ENCODE assay signal across 8 cellular contexts in genomic region chr12:67355428-67356385, GRCh38.
DNase-seq lines count a peak whose midpoint lies in the region; ATAC-seq and TF ChIP-seq lines count a peak whose summit lies in the region.

No MANE protein-coding gene starts in this region.

- H3K27ac Mint-ChIP-seq in H9 = no peak overlapping the region
- H3K27ac Mint-ChIP-seq in activated naive CD4-positive, alpha-beta T cell treated with anti-CD3 and anti-CD28 coated beads, Interleukin-2, amount 50 U/mL, for 72 hours = no peak overlapping the region

- H3K56ac ChIP-seq in H9 (ENCODE audit: insufficient read length, low read depth, low read length) = no peak overlapping the region

- no peak overlapping the region for H4K8ac ChIP-seq in H9 (replicated peaks; ENCODE audit: insufficient read length, low read depth, low read length)

- no peak overlapping the region for H3K4ac ChIP-seq in H9 (ENCODE audit: low read depth, low read length)

- no peak overlapping the region for H2BK12ac ChIP-seq in H9 (ENCODE audit: insufficient read length, low read depth, low read length)

- no peak overlapping the region for H3K4me3 Mint-ChIP-seq in H9

- H3K9me3 ChIP-seq in H9 (ENCODE audit: control insufficient read depth, low read depth, low read length) (no peaks in the 10 kb centered on the region), heart right ventricle (no peaks in the 10 kb centered on the region), sigmoid colon (no peaks in the 10 kb centered on the region)

- H3K27ac ChIP-seq in H9 (ENCODE audit: insufficient read length, low read depth, low read length) = no peak overlapping the region
- peak overlapping the region in 6 of 10 donors; percentile 8 to 63 (median 41) for H3K27ac ChIP-seq in heart right ventricle
- peak overlapping the region in 1 of 4 donors; percentile 42 for H3K27ac ChIP-seq in sigmoid colon

- H3K36me3 ChIP-seq in heart right ventricle (no peaks in the 10 kb centered on the region), sigmoid colon (no peaks in the 10 kb centered on the region)

- H3K18ac ChIP-seq in H9 (ENCODE audit: insufficient read length, low read depth, low read length) = no peak overlapping the region

- H3K27me3 ChIP-seq in H9 (ENCODE audit: insufficient read depth, low read length) (no peaks in the 10 kb centered on the region), heart right ventricle (no peaks in the 10 kb centered on the region), sigmoid colon (no peaks in the 10 kb centered on the region)

- H3K14ac ChIP-seq in H9 (ENCODE audit: insufficient read depth, low read length) = no peak overlapping the region

- no CpG with 5 or more reads among the region's 8 CpGs for WGBS in H9 (ENCODE audit: extremely low coverage, insufficient read length, low lambda C conversion rate)
- whole genome bisulfite sequencing in heart right ventricle, 2 donors = 9 to 11% methylated on average over 8 of the region's 8 CpGs
- WGBS in sigmoid colon, 2 donors = 7 to 18% methylated on average over 8 of the region's 8 CpGs

- TF ChIP-seq EP300 in sigmoid colon (IDR thresholded peaks at IDR 0.05) = no peak

- no peak overlapping the region for H2AFZ ChIP-seq in H9 (ENCODE audit: low read length)

- H3K79me1 ChIP-seq in H9 (ENCODE audit: insufficient read depth, low read depth, low read length, poor library complexity, severe bottlenecking) = no peaks in the 10 kb centered on the region

- no peak overlapping the region for H3T11ph ChIP-seq in H9 (ENCODE audit: low read length)

- ATAC-seq in activated naive CD4-positive, alpha-beta T cell treated with anti-CD3 and anti-CD28 coated beads, Interleukin-2, amount 50 U/mL, for 72 hours = peak; percentile 41 to 77
- ATAC-seq in heart right ventricle (peak; percentile 54 to 72 (median 66)), GM21360 (IDR thresholded peaks at IDR 0.05; ENCODE audit: unreplicated experiment) (no peak)

- peaks cover 13 to 22% of the 10 kb centered on the region in 2 experiments for H3K4me1 Mint-ChIP-seq in H9

- H4K20me1 ChIP-seq in H9 (ENCODE audit: control insufficient read depth, insufficient read depth, insufficient read length) = no peaks in the 10 kb centered on the region

- no peak overlapping the region for H4K91ac ChIP-seq in H9 (ENCODE audit: insufficient read length, low read depth, low read length)

- H2BK5ac ChIP-seq in H9 (ENCODE audit: insufficient read length, low read length) = no peak overlapping the region

- DNase-seq in DMS153 treated with DMSO at 0.1 percent for 48 hours (lab: John Stamatoyannopoulos, UW; ENCODE audit: unreplicated experiment) (peak; percentile 46), H9 (no peak), NCI-H2171 (lab: John Stamatoyannopoulos, UW) (peak; percentile 90), heart right ventricle (no peak), sigmoid colon (no peak), occipital lobe (lab: John Stamatoyannopoulos, UW) (no peak)
- DNase-seq in activated naive CD4-positive, alpha-beta T cell treated with anti-CD3 and anti-CD28 coated beads, Interleukin-2, amount 50 U/mL, for 72 hours (ENCODE audit: low spot score in 2 of 2) = no peak

- H2BK120ac ChIP-seq in H9 (ENCODE audit: low read depth, low read length, poor library complexity, severe bottlenecking) = no peak overlapping the region

- no peak overlapping the region for H2BK15ac ChIP-seq in H9 (ENCODE audit: low read depth, low read length)

- H2BK20ac ChIP-seq in H9 (ENCODE audit: low read depth, low read length, poor library complexity, severe bottlenecking) = no peak overlapping the region

- no peak overlapping the region for H3K4me2 ChIP-seq in H9 (ENCODE audit: insufficient read depth, insufficient read length, low read length)

- H3K23me2 ChIP-seq in H9 (ENCODE audit: insufficient read length, low read depth, low read length, poor library complexity, severe bottlenecking) = no peaks in the 10 kb centered on the region

- no peaks in the 10 kb centered on the region for H3K27me3 Mint-ChIP-seq in H9 (ENCODE audit: low read depth)

- TF ChIP-seq POLR2A in sigmoid colon (IDR thresholded peaks at IDR 0.05) = no peak

- H3K9ac ChIP-seq in H9 (ENCODE audit: extremely low read depth, insufficient read length, low read length) = no peak overlapping the region

- H3K9me3 Mint-ChIP-seq in H9 = no peaks in the 10 kb centered on the region
- H3K9me3 Mint-ChIP-seq in activated naive CD4-positive, alpha-beta T cell treated with anti-CD3 and anti-CD28 coated beads, Interleukin-2, amount 50 U/mL, for 72 hours = peaks cover 0 to 5% of the 10 kb centered on the region in 2 donors

- intact Hi-C loops in heart right ventricle (cut with DNase I) (loop anchor here in 9 of 10 donors (1.0 to 10.0 kb wide), 16 partner anchors 57 to 969 kb away; partner anchors contain the start of genes DYRK2 (in 1 of the 9) and IL26 (in 1 of the 9)), sigmoid colon (cut with DNase I) (loop anchor here (1.0 to 10.0 kb wide), 4 partner anchors 85 to 689 kb away; partner anchors contain the start of gene DYRK2)

- H3K79me2 ChIP-seq in H9 (ENCODE audit: insufficient read depth, low read length) = no peaks in the 10 kb centered on the region

- no peaks in the 10 kb centered on the region for H3K36me3 Mint-ChIP-seq in H9 (ENCODE audit: insufficient read depth in 1 of 3, low read depth in 3 of 3)
- peaks cover 7 to 10% of the 10 kb centered on the region in 2 donors for H3K36me3 Mint-ChIP-seq in activated naive CD4-positive, alpha-beta T cell treated with anti-CD3 and anti-CD28 coated beads, Interleukin-2, amount 50 U/mL, for 72 hours

- H3K23ac ChIP-seq in H9 (ENCODE audit: insufficient read length, low read depth, low read length) = no peak overlapping the region

- H3K4me3 ChIP-seq in heart right ventricle (no peak overlapping the region), sigmoid colon (no peak overlapping the region)

- H3K4me1 ChIP-seq in H9 (ENCODE audit: insufficient read depth, low read length) (no peaks in the 10 kb centered on the region), heart right ventricle (peaks cover 4 to 52% (median 37%) of the 10 kb centered on the region in 9 donors), sigmoid colon (peaks cover 0 to 41% (median 2%) of the 10 kb centered on the region in 4 donors)

- no peak overlapping the region for H4K5ac ChIP-seq in H9 (ENCODE audit: insufficient read length, low read depth, low read length)

- peak; percentile 73 for TF ChIP-seq CTCF in H9 (conservative IDR thresholded peaks at IDR 0.05)
- TF ChIP-seq CTCF in heart right ventricle (IDR thresholded peaks at IDR 0.05) = peak; percentile 26 to 74 (median 65)
- peak in 3 of 4 experiments; percentile 14 to 48 (median 18) for TF ChIP-seq CTCF in sigmoid colon (IDR thresholded peaks at IDR 0.05)

- no peak overlapping the region for H2AK5ac ChIP-seq in H9 (ENCODE audit: insufficient read length, low read length)

Comparison
In these comparisons a context has a peak if more than half of its experiments do, and no peak if none do; other contexts are left out.
1. DNase-seq: peak in DMS153 treated with DMSO at 0.1 percent for 48 hours (single experiment) and NCI-H2171 (single experiment); none in H9 (single experiment), activated naive CD4-positive, alpha-beta T cell treated with anti-CD3 and anti-CD28 coated beads, Interleukin-2, amount 50 U/mL, for 72 hours (0 of 2), heart right ventricle (0 of 2), sigmoid colon (single experiment) and occipital lobe (single experiment).
2. CTCF ChIP-seq: peak in every context shown above with its lines; median percentile 73 in H9; 65 in heart right ventricle; 18 in sigmoid colon.